In the genomic region with DNA sequence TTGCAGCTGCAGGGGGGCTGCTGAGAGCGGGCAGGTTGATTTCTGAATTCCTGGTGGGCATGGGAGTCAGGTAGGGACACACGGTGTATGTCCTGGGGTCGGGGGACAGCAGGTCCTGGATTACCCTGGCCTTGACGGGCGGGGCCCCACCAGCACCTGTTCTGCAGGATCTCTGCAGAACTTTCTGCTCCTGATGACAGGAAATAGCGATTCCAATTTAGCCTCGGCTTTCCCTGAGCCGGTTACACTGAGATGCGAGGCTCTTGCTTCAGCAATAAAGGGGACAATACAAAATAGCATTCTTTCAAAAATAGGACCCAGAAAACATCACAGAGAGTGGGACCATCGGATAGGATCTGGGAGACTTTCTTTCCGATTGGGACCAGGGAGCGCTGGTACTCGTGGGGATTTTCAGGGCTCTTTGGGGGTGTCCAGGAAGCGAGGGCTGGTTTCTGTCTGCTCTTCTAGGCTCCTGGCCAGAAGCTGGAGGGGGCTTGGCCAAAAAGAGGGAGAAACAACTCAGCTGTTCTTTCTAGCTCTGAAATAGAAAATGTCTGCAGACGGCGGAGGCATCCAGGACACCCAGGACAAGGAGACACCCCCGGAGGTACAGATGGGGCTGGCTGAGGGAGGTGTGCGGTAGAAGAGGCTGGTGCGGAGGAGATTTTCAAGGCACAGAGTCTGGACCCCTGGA, we compare ENCODE assay signal across 1 cellular context.
TF ChIP-seq lines count a peak whose summit lies in the region.

No MANE protein-coding gene starts in this region.

TF ChIP-seq in HCT116, 20 proteins besides CTCF, POLR2A, EP300 and RAD21 (continued from another document):
- TF ChIP-seq, protein P1, sequence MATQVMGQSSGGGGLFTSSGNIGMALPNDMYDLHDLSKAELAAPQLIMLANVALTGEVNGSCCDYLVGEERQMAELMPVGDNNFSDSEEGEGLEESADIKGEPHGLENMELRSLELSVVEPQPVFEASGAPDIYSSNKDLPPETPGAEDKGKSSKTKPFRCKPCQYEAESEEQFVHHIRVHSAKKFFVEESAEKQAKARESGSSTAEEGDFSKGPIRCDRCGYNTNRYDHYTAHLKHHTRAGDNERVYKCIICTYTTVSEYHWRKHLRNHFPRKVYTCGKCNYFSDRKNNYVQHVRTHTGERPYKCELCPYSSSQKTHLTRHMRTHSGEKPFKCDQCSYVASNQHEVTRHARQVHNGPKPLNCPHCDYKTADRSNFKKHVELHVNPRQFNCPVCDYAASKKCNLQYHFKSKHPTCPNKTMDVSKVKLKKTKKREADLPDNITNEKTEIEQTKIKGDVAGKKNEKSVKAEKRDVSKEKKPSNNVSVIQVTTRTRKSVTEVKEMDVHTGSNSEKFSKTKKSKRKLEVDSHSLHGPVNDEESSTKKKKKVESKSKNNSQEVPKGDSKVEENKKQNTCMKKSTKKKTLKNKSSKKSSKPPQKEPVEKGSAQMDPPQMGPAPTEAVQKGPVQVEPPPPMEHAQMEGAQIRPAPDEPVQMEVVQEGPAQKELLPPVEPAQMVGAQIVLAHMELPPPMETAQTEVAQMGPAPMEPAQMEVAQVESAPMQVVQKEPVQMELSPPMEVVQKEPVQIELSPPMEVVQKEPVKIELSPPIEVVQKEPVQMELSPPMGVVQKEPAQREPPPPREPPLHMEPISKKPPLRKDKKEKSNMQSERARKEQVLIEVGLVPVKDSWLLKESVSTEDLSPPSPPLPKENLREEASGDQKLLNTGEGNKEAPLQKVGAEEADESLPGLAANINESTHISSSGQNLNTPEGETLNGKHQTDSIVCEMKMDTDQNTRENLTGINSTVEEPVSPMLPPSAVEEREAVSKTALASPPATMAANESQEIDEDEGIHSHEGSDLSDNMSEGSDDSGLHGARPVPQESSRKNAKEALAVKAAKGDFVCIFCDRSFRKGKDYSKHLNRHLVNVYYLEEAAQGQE (IDR thresholded peaks at IDR 0.05; ENCODE audit: low read depth): no peak
- TF ChIP-seq, protein P2, sequence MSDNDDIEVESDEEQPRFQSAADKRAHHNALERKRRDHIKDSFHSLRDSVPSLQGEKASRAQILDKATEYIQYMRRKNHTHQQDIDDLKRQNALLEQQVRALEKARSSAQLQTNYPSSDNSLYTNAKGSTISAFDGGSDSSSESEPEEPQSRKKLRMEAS (IDR thresholded peaks at IDR 0.05): no peak
- TF ChIP-seq SRF (IDR thresholded peaks at IDR 0.05; ENCODE audit: low read depth) (no peak), CEBPB (IDR thresholded peaks at IDR 0.05; ENCODE audit: low read depth) (no peak), SP1 (IDR thresholded peaks at IDR 0.05; ENCODE audit: low read depth) (no peak), JUND (IDR thresholded peaks at IDR 0.05) (no peak), CBX3 (IDR thresholded peaks at IDR 0.05; ENCODE audit: low read depth) (no peak)
TF ChIP-seq in HCT116: peak in this region for 0.
